Comparison of ENCODE assay signal across 13 cellular contexts in genomic region chr9:35687306-35687705, GRCh38. TPM values are rescaled to one million over a fixed set of nuclear protein-coding genes. Genes with fewer than 3 reads are reported as not detected.
DNase-seq lines count a peak whose midpoint lies in the region; ATAC-seq, FAIRE-seq and TF ChIP-seq lines count a peak whose summit lies in the region.
"Had no signal": no experiment of that assay in that cellular context is flagged by ENCODE, and none has a peak within 500 bp of the region (broad histone marks: within the 10 kb centered on the region; RNA-seq: fewer than 3 reads in every experiment).

No MANE protein-coding gene starts in this region.

- DNase-seq in CD4-positive, CD25-positive, alpha-beta regulatory T cell, result no peak
- no peak for DNase-seq in SK-N-MC (ENCODE audit: low read depth, low spot score)
- DNase-seq in foreskin fibroblast, result no peak
- DNase-seq in skeletal muscle cell (ENCODE audit: low read depth), result no peak
- DNase-seq in GOT3 (lab: John Stamatoyannopoulos, UW), result no peak
- no peak for DNase-seq in activated CD8-positive, alpha-beta T cell treated with anti-CD3 and anti-CD28 coated beads, Interleukin-2, amount 10 ng/mL, durations not matched to agents 7 days and 5 days
- no peak for DNase-seq in H54 (ENCODE audit: insufficient read length, low spot score)
- DNase-seq in CD14-positive monocyte (ENCODE audit: low spot score), result no peak
- DNase-seq: activated CD4-positive, CD25-positive, alpha-beta regulatory T cell treated with anti-CD3 and anti-CD28 coated beads, Interleukin-2, amount 50 U/mL, for 72 hours had no signal

- intact Hi-C loops in CD14-positive monocyte (cut with micrococcal nuclease), result no loop called here

- no peak for FAIRE-seq in H54 (lab: Jason Lieb, UNC)

- H3K9ac ChIP-seq in SK-N-MC (ENCODE audit: insufficient read length), result no peak overlapping the region

- no peaks in the 10 kb centered on the region for H3K27me3 ChIP-seq in CD4-positive, CD25-positive, alpha-beta regulatory T cell (ENCODE audit: control insufficient read depth, insufficient read depth, low read length)

- H3K27ac Mint-ChIP-seq in CD4-positive, CD25-positive, alpha-beta regulatory T cell, result peak overlapping the region; percentile 13 to 91 (median 49)
- H3K27ac Mint-ChIP-seq in activated CD8-positive, alpha-beta T cell treated with anti-CD3 and anti-CD28 coated beads, Interleukin-2, amount 10 ng/mL, durations not matched to agents 7 days and 5 days, result no peak overlapping the region
- H3K27ac Mint-ChIP-seq in CD14-positive monocyte, result no peak overlapping the region
- H3K27ac Mint-ChIP-seq: activated T-helper 2 cell treated with anti-CD3 and anti-CD28 coated beads, Interferon-gamma antibody, Interleukin-2, Interleukin-4, amounts not matched to agents 10 μg/mL and 5 μg/mL and 100 μg/mL, durations not matched to agents 14 hours and 24 hours and 36 hours; dendritic cell treated with granulocyte-macrophage colony-stimulating factor and Interleukin-4, amounts not matched to agents 40 ng/mL and 50 ng/mL, for 4 days; stimulated activated naive CD8-positive, alpha-beta T cell treated with anti-CD3 and anti-CD28 coated beads, Interleukin-15, Interleukin-2, amounts not matched to agents 100 ng/mL and 50 ng/mL, for 24 hours had no signal

- CTCF ChIA-PET in activated CD8-positive, alpha-beta T cell treated with anti-CD3 and anti-CD28 coated beads, Interleukin-2, amount 10 ng/mL, durations not matched to agents 7 days and 5 days (lab: Charles Lee), result interaction anchor here (0.8 to 4.1 kb wide), 5 partner anchors 10 to 76 kb away, joined by 3 to 22 read pairs (median 9); no protein-coding TSS in a partner anchor

- no peak for TF ChIP-seq CTCF in foreskin fibroblast (IDR thresholded peaks at IDR 0.05; ENCODE audit: low read depth, low read length)
- TF ChIP-seq CTCF in CD14-positive monocyte (IDR thresholded peaks at IDR 0.05), result no peak

- H3K9me3 ChIP-seq in CD4-positive, CD25-positive, alpha-beta regulatory T cell (ENCODE audit: control insufficient read depth in 2 of 2, low read length in 2 of 2), result no peaks in the 10 kb centered on the region
- H3K9me3 ChIP-seq in SK-N-MC (ENCODE audit: low read depth, low read length), result no peaks in the 10 kb centered on the region
- H3K9me3 ChIP-seq: mucosa of descending colon had no signal

- H3K4me1 Mint-ChIP-seq in CD4-positive, CD25-positive, alpha-beta regulatory T cell, result peaks cover 2 to 26% (median 11%) of the 10 kb centered on the region in 4 donors
- H3K4me1 Mint-ChIP-seq in activated CD8-positive, alpha-beta T cell treated with anti-CD3 and anti-CD28 coated beads, Interleukin-2, amount 10 ng/mL, durations not matched to agents 7 days and 5 days (ENCODE audit: low read depth), result peaks cover 34% of the 10 kb centered on the region
- H3K4me1 Mint-ChIP-seq in CD14-positive monocyte, result peaks cover 10% of the 10 kb centered on the region

- POLR2A ChIA-PET in activated CD8-positive, alpha-beta T cell treated with anti-CD3 and anti-CD28 coated beads, Interleukin-2, amount 10 ng/mL, durations not matched to agents 7 days and 5 days (lab: Charles Lee), result no interaction called here

- no peak for TF ChIP-seq POLR2A in H54 (IDR thresholded peaks at IDR 0.05; ENCODE audit: low read depth, low read length)

- H3K4me3 Mint-ChIP-seq in CD4-positive, CD25-positive, alpha-beta regulatory T cell, result peak overlapping the region in 3 of 4 donors; percentile 50 to 71 (median 68)
- no peak overlapping the region for H3K4me3 Mint-ChIP-seq in activated CD8-positive, alpha-beta T cell treated with anti-CD3 and anti-CD28 coated beads, Interleukin-2, amount 10 ng/mL, durations not matched to agents 7 days and 5 days
- H3K4me3 Mint-ChIP-seq in CD14-positive monocyte, result no peak overlapping the region
- H3K4me3 Mint-ChIP-seq: dendritic cell treated with granulocyte-macrophage colony-stimulating factor and Interleukin-4, amounts not matched to agents 40 ng/mL and 50 ng/mL, for 4 days; stimulated activated naive CD8-positive, alpha-beta T cell treated with anti-CD3 and anti-CD28 coated beads, Interleukin-15, Interleukin-2, amounts not matched to agents 100 ng/mL and 50 ng/mL, for 24 hours had no signal

- H3K4me1 ChIP-seq in CD4-positive, CD25-positive, alpha-beta regulatory T cell (ENCODE audit: control insufficient read depth, insufficient read depth, low read length, poor library complexity, severe bottlenecking), result peaks cover 18% of the 10 kb centered on the region

- H3K4me3 ChIP-seq in CD4-positive, CD25-positive, alpha-beta regulatory T cell (ENCODE audit: low read depth, low read length), result no peak overlapping the region
- H3K4me3 ChIP-seq in SK-N-MC, result no peak overlapping the region
- peak overlapping the region; percentile 81 to 99 for H3K4me3 ChIP-seq in foreskin fibroblast (ENCODE audit: low read depth in 1 of 2, low read length in 2 of 2)
- H3K4me3 ChIP-seq in skeletal muscle cell (ENCODE audit: low read depth, low read length), result peak overlapping the region; percentile 99
- H3K4me3 ChIP-seq: mucosa of descending colon had no signal

- H3K27me3 Mint-ChIP-seq in CD4-positive, CD25-positive, alpha-beta regulatory T cell, result no peaks in the 10 kb centered on the region
- no peaks in the 10 kb centered on the region for H3K27me3 Mint-ChIP-seq in activated CD8-positive, alpha-beta T cell treated with anti-CD3 and anti-CD28 coated beads, Interleukin-2, amount 10 ng/mL, durations not matched to agents 7 days and 5 days (ENCODE audit: low read depth)
- peaks cover 4 to 24% (median 6%) of the 10 kb centered on the region in 3 donors for H3K27me3 Mint-ChIP-seq in CD14-positive monocyte (ENCODE audit: low read depth in 3 of 3)
- H3K27me3 Mint-ChIP-seq: stimulated activated naive CD8-positive, alpha-beta T cell treated with anti-CD3 and anti-CD28 coated beads, Interleukin-15, Interleukin-2, amounts not matched to agents 100 ng/mL and 50 ng/mL, for 24 hours had no signal

- H3K36me3 Mint-ChIP-seq in CD4-positive, CD25-positive, alpha-beta regulatory T cell, result no peaks in the 10 kb centered on the region
- no peaks in the 10 kb centered on the region for H3K36me3 Mint-ChIP-seq in activated CD8-positive, alpha-beta T cell treated with anti-CD3 and anti-CD28 coated beads, Interleukin-2, amount 10 ng/mL, durations not matched to agents 7 days and 5 days (ENCODE audit: low read depth)
- no peaks in the 10 kb centered on the region for H3K36me3 Mint-ChIP-seq in CD14-positive monocyte

- H3K9me3 Mint-ChIP-seq in CD4-positive, CD25-positive, alpha-beta regulatory T cell, result no peaks in the 10 kb centered on the region
- H3K9me3 Mint-ChIP-seq in activated CD8-positive, alpha-beta T cell treated with anti-CD3 and anti-CD28 coated beads, Interleukin-2, amount 10 ng/mL, durations not matched to agents 7 days and 5 days (ENCODE audit: insufficient read depth), result no peaks in the 10 kb centered on the region
- peaks cover 0 to 3% (median 0%) of the 10 kb centered on the region in 7 donors for H3K9me3 Mint-ChIP-seq in CD14-positive monocyte
- H3K9me3 Mint-ChIP-seq: activated T-helper 2 cell treated with anti-CD3 and anti-CD28 coated beads, Interferon-gamma antibody, Interleukin-2, Interleukin-4, amounts not matched to agents 10 μg/mL and 5 μg/mL and 100 μg/mL, durations not matched to agents 14 hours and 24 hours and 36 hours; dendritic cell treated with granulocyte-macrophage colony-stimulating factor and Interleukin-4, amounts not matched to agents 40 ng/mL and 50 ng/mL, for 4 days; stimulated activated naive CD8-positive, alpha-beta T cell treated with anti-CD3 and anti-CD28 coated beads, Interleukin-15, Interleukin-2, amounts not matched to agents 100 ng/mL and 50 ng/mL, for 24 hours had no signal

- ATAC-seq in CD4-positive, CD25-positive, alpha-beta regulatory T cell (ENCODE audit: low read depth in 2 of 2), result no peak
- no peak for ATAC-seq in activated CD8-positive, alpha-beta T cell treated with anti-CD3 and anti-CD28 coated beads, Interleukin-2, amount 10 ng/mL, durations not matched to agents 7 days and 5 days
- ATAC-seq: mucosa of descending colon had no signal

- no peaks in the 10 kb centered on the region for H3K36me3 ChIP-seq in CD4-positive, CD25-positive, alpha-beta regulatory T cell (ENCODE audit: control insufficient read depth, insufficient read depth, low read length)
- H3K36me3 ChIP-seq in SK-N-MC (ENCODE audit: insufficient read depth, low read length), result peaks cover 22% of the 10 kb centered on the region; the same call in 1 of the 2 replicates

- H3K27ac ChIP-seq in CD4-positive, CD25-positive, alpha-beta regulatory T cell (ENCODE audit: insufficient read depth, low read length, poor library complexity, severe bottlenecking), result no peak overlapping the region
- peak overlapping the region; percentile 13; the same call in 1 of the 2 replicates for H3K27ac ChIP-seq in SK-N-MC

RNA-seq across cellular contexts. Expression of gene TPM2, which starts 2.4 kb away (rescaled TPM):
- 38.8 TPM for total RNA-seq in CD4-positive, CD25-positive, alpha-beta regulatory T cell
- not detected for polyA plus RNA-seq in CD4-positive, CD25-positive, alpha-beta regulatory T cell
- total RNA-seq in activated CD8-positive, alpha-beta T cell treated with anti-CD3 and anti-CD28 coated beads, Interleukin-2, amount 10 ng/mL, durations not matched to agents 7 days and 5 days, result 10 to 100 TPM; 12.0 to 12.8 TPM
- polyA plus RNA-seq in CD14-positive monocyte, result not detected

RNA-seq across cellular contexts. Expression of gene CA9, which starts 13.6 kb away (rescaled TPM):
- total RNA-seq in CD4-positive, CD25-positive, alpha-beta regulatory T cell, result not detected
- polyA plus RNA-seq in CD4-positive, CD25-positive, alpha-beta regulatory T cell, result under 1 TPM in 1 of 4 donors, not detected in 3; 0.48 TPM
- total RNA-seq in activated CD8-positive, alpha-beta T cell treated with anti-CD3 and anti-CD28 coated beads, Interleukin-2, amount 10 ng/mL, durations not matched to agents 7 days and 5 days, result 1 to 10 TPM in 1 of 2 experiments, under 1 TPM in 1; 0.50 to 1.3 TPM
- polyA plus RNA-seq in CD14-positive monocyte, result not detected

RNA-seq across cellular contexts. Expression of gene ARHGEF39, which starts 22.3 kb away (rescaled TPM):
- 0.84 TPM for total RNA-seq in CD4-positive, CD25-positive, alpha-beta regulatory T cell
- under 1 TPM; 0.36 to 0.66 (median 0.44) TPM for polyA plus RNA-seq in CD4-positive, CD25-positive, alpha-beta regulatory T cell
- 10 to 100 TPM; 17.2 to 17.3 TPM for total RNA-seq in activated CD8-positive, alpha-beta T cell treated with anti-CD3 and anti-CD28 coated beads, Interleukin-2, amount 10 ng/mL, durations not matched to agents 7 days and 5 days
- polyA plus RNA-seq in CD14-positive monocyte, result under 1 TPM; 0.13 to 0.42 TPM

RNA-seq across cellular contexts. Expression of gene CCDC107, which starts 29.2 kb away (rescaled TPM):
- 31.2 TPM for total RNA-seq in CD4-positive, CD25-positive, alpha-beta regulatory T cell
- polyA plus RNA-seq in CD4-positive, CD25-positive, alpha-beta regulatory T cell, result 10 to 100 TPM; 65.8 to 83.2 (median 71.7) TPM
- 10 to 100 TPM; 34.8 to 36.8 TPM for total RNA-seq in activated CD8-positive, alpha-beta T cell treated with anti-CD3 and anti-CD28 coated beads, Interleukin-2, amount 10 ng/mL, durations not matched to agents 7 days and 5 days
- 10 to 100 TPM; 23.2 to 32.6 TPM for polyA plus RNA-seq in CD14-positive monocyte

RNA-seq across cellular contexts. Expression of gene RMRP, which starts 29.5 kb away (rescaled TPM):
- total RNA-seq in CD4-positive, CD25-positive, alpha-beta regulatory T cell, result 6,542 TPM
- not detected for polyA plus RNA-seq in CD4-positive, CD25-positive, alpha-beta regulatory T cell
- total RNA-seq in activated CD8-positive, alpha-beta T cell treated with anti-CD3 and anti-CD28 coated beads, Interleukin-2, amount 10 ng/mL, durations not matched to agents 7 days and 5 days, result over 10,000 TPM in 1 of 2 experiments, 1,000 to 10,000 TPM in 1; 7,126 to 12,592 TPM
- 10 to 100 TPM in 1 of 2 donors, not detected in 1; 13.3 TPM for polyA plus RNA-seq in CD14-positive monocyte

Comparison
In these comparisons a context has a peak if more than half of its experiments do, and no peak if none do; other contexts are left out.
1. H3K4me3 ChIP-seq: peak in foreskin fibroblast (2 of 2) and skeletal muscle cell (single experiment); none in CD4-positive, CD25-positive, alpha-beta regulatory T cell (single experiment) and SK-N-MC (single experiment).
2. H3K27ac Mint-ChIP-seq: peak in CD4-positive, CD25-positive, alpha-beta regulatory T cell (3 of 3); none in activated CD8-positive, alpha-beta T cell treated with anti-CD3 and anti-CD28 coated beads, Interleukin-2, amount 10 ng/mL, durations not matched to agents 7 days and 5 days (single experiment) and CD14-positive monocyte (0 of 7).
3. H3K4me3 Mint-ChIP-seq: peak in CD4-positive, CD25-positive, alpha-beta regulatory T cell (3 of 4); none in activated CD8-positive, alpha-beta T cell treated with anti-CD3 and anti-CD28 coated beads, Interleukin-2, amount 10 ng/mL, durations not matched to agents 7 days and 5 days (single experiment) and CD14-positive monocyte (0 of 2).